ENCODE assay signal across 27 cellular contexts in the genomic region with DNA sequence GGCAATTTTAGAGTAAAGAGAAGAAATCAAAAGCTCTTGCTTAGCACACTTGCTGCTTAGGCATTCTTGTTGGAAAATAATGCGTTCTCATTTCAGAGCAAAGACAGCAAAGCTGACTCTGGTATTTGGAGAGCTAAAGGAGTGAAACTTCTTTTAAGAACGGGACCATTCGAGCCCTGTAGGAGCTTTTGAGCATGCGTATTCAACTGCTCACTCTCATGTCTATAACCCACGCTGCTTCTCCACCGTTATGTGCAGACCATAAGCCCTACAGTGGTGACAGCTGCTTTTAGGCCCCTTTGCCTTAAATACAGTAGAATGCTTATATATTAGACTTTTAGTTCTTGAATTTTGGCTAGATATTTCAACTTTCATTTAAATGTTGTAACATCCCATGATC.
"Had no signal": no experiment of that assay in that cellular context is flagged by ENCODE, and none has a peak within 500 bp of the region (broad histone marks: within the 10 kb centered on the region; RNA-seq: fewer than 3 reads in every experiment).

No MANE protein-coding gene starts in this region.

- DNase-seq: dermis blood vessel endothelial cell; effector memory CD4-positive, alpha-beta T cell; foreskin fibroblast; gastrocnemius medialis; head of caudate nucleus; islet precursor cell; kidney glomerular epithelial cell; left colon; left ventricle myocardium superior; lower lobe of right lung; natural killer cell; occipital lobe; pancreas; stimulated activated CD4-positive, alpha-beta T cell treated with anti-CD3 and anti-CD28 coated beads, Interleukin-12 subunit alpha, Interleukin-12 subunit beta, amount 100 ng/mL, for 4 hours; stimulated activated CD4-positive, alpha-beta T cell treated with anti-CD3 and anti-CD28 coated beads, Interleukin-1b, Interleukin-23, amount 100 ng/mL, for 48 hours; stimulated activated CD4-positive, alpha-beta T cell treated with anti-CD3 and anti-CD28 coated beads, Interleukin-4, amount 100 ng/mL, for 1 hour; stimulated activated CD8-positive, alpha-beta memory T cell treated with anti-CD3 and anti-CD28 coated beads, Interleukin-4, amount 100 ng/mL, for 48 hours; stimulated activated naive CD4-positive, alpha-beta T cell; stimulated activated naive CD8-positive, alpha-beta T cell treated with anti-CD3 and anti-CD28 coated beads, Interleukin-15, amount 100 ng/mL, for 72 hours; thyroid gland; trophoblast cell had no signal

- H3K36me3 ChIP-seq: gastrocnemius medialis, lower lobe of right lung, pancreas, right atrium auricular region, thyroid gland had no signal

- H2AFZ ChIP-seq: hepatocyte had no signal

- H3K27ac Mint-ChIP-seq: natural killer cell; progenitor cell of endocrine pancreas; stimulated activated naive CD8-positive, alpha-beta T cell treated with anti-CD3 and anti-CD28 coated beads, Interleukin-15, amount 100 ng/mL, for 72 hours had no signal

- H3K9me3 Mint-ChIP-seq: natural killer cell; stimulated activated naive CD8-positive, alpha-beta T cell treated with anti-CD3 and anti-CD28 coated beads, Interleukin-15, amount 100 ng/mL, for 72 hours had no signal

- H3K27me3 ChIP-seq: gastrocnemius medialis, hepatocyte, pancreas, right atrium auricular region, thyroid gland had no signal

- H3K9me3 ChIP-seq: gastrocnemius medialis, lower lobe of right lung, pancreas, right atrium auricular region, thyroid gland had no signal

- H3K4me1 ChIP-seq: gastrocnemius medialis, lower lobe of right lung, pancreas, right atrium auricular region had no signal

- H3K79me2 ChIP-seq: hepatocyte had no signal

- H3K4me3 Mint-ChIP-seq: natural killer cell; stimulated activated naive CD8-positive, alpha-beta T cell treated with anti-CD3 and anti-CD28 coated beads, Interleukin-15, amount 100 ng/mL, for 72 hours had no signal

- H3K27ac ChIP-seq: coronary artery, gastrocnemius medialis, hepatocyte, lower lobe of right lung, pancreas, right atrium auricular region, thyroid gland had no signal

- H3K4me3 ChIP-seq: coronary artery, gastrocnemius medialis, hepatocyte, lower lobe of right lung, pancreas, right atrium auricular region, smooth muscle cell, thyroid gland had no signal

- H3K4me2 ChIP-seq: hepatocyte, smooth muscle cell had no signal

- H3K36me3 Mint-ChIP-seq: natural killer cell had no signal

- ATAC-seq: gastrocnemius medialis; left colon; left ventricle myocardium superior; natural killer cell; pancreas; sciatic nerve; stimulated activated naive CD8-positive, alpha-beta T cell treated with anti-CD3 and anti-CD28 coated beads, Interleukin-15, amount 100 ng/mL, for 72 hours had no signal

- H3K27me3 Mint-ChIP-seq: progenitor cell of endocrine pancreas; stimulated activated naive CD8-positive, alpha-beta T cell treated with anti-CD3 and anti-CD28 coated beads, Interleukin-15, amount 100 ng/mL, for 72 hours had no signal
